20 cellular contexts compared by ENCODE assay signal in the genomic region with DNA sequence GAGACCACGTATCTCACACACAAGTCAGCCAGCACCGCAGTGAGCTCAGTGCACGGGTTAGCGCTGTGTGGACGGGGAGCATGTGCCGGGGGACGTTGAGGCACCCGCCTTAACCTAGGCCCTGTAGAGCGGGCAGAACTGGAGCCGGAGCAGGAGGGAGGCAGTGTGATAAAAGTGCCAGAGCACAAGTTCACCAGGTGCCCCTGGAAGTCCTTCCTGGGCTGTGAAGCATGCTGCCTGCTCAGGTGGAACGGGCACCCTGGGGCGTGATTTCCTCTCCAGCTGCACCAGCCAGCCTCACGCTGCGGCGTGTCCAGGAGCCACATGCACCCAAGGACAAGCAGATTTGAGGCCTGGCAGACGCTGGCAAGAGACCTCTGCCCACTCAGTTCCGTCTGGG. TPM values are rescaled to one million over a fixed set of nuclear protein-coding genes. Genes with fewer than 3 reads are reported as not detected.
DNase-seq lines count a peak whose midpoint lies in the region; ATAC-seq and TF ChIP-seq lines count a peak whose summit lies in the region.
"Had no signal": no experiment of that assay in that cellular context is flagged by ENCODE, and none has a peak within 500 bp of the region (broad histone marks: within the 10 kb centered on the region; RNA-seq: fewer than 3 reads in every experiment).

No MANE protein-coding gene starts in this region.

- CTCF ChIA-PET in HEK293T (lab: Yijun Ruan, JAX), result no interaction called here

- peak; percentile 5 for DNase-seq in DMS53 (lab: John Stamatoyannopoulos, UW)
- no peak for DNase-seq in DMS53 treated with DMSO at 0.1 percent for 48 hours (lab: John Stamatoyannopoulos, UW; ENCODE audit: unreplicated experiment)
- peak; percentile 71 for DNase-seq in NCI-H146 treated with DMSO at 0.1 percent for 48 hours (lab: John Stamatoyannopoulos, UW; ENCODE audit: unreplicated experiment)
- DNase-seq in glomerular visceral epithelial cell (ENCODE audit: extremely low spot score), result peak; percentile 46
- DNase-seq in ureter (ENCODE audit: low spot score), result peak; percentile 58
- no peak for DNase-seq in GM10266 (ENCODE audit: extremely low spot score)
- DNase-seq in HEK293T (ENCODE audit: extremely low spot score), result no peak
- DNase-seq: activated CD4-positive, alpha-beta T cell treated with anti-CD3 and anti-CD28 coated beads for 36 hours; activated CD8-positive, alpha-beta memory T cell treated with anti-CD3 and anti-CD28 coated beads, Interleukin-2, amount 50 U/mL, for 4 hours; gastrocnemius medialis; IMR-90; lower lobe of right lung; NCI-H1048; NCI-H446 treated with DMSO at 0.1 percent for 48 hours; posterior cingulate gyrus; small intestine; T1000; tibial artery had no signal

- no peak for TF ChIP-seq CTCF in GM10266 (IDR thresholded peaks at IDR 0.05; ENCODE audit: control insufficient read depth, insufficient read depth, low read depth, missing control alignments)

- POLR2A ChIA-PET in HEK293T (lab: Yijun Ruan, JAX), result no interaction called here

- no peak for ATAC-seq in GM21529 (IDR thresholded peaks at IDR 0.05; ENCODE audit: unreplicated experiment)
- ATAC-seq: activated CD4-positive, alpha-beta T cell treated with anti-CD3 and anti-CD28 coated beads for 36 hours; gastrocnemius medialis; HCT116; lower lobe of right lung had no signal

TF ChIP-seq in HEK293T, 16 proteins besides CTCF, POLR2A, EP300 and RAD21:
- TF ChIP-seq ARNT (IDR thresholded peaks at IDR 0.05), result no peak
- TF ChIP-seq CTBP1 (IDR thresholded peaks at IDR 0.05; ENCODE audit: borderline replicate concordance), result no peak
- no peak for TF ChIP-seq SP1 (IDR thresholded peaks at IDR 0.05)
- TF ChIP-seq LEF1 (IDR thresholded peaks at IDR 0.05; ENCODE audit: borderline replicate concordance), result no peak
- no peak for TF ChIP-seq TARDBP (IDR thresholded peaks at IDR 0.05)
- TF ChIP-seq SUZ12 (IDR thresholded peaks at IDR 0.05), result no peak
- no peak for TF ChIP-seq L3MBTL2 (conservative IDR thresholded peaks at IDR 0.05)
- no peak for TF ChIP-seq FOXM1 (IDR thresholded peaks at IDR 0.05; ENCODE audit: borderline replicate concordance)
- TF ChIP-seq PKNOX1 (IDR thresholded peaks at IDR 0.05), result no peak
- no peak for TF ChIP-seq ZNF384 (IDR thresholded peaks at IDR 0.05)
- TF ChIP-seq HDGF (IDR thresholded peaks at IDR 0.05; ENCODE audit: borderline replicate concordance), result no peak
- TF ChIP-seq NFRKB (IDR thresholded peaks at IDR 0.05), result no peak
- TF ChIP-seq BHLHE40 (IDR thresholded peaks at IDR 0.05; ENCODE audit: borderline replicate concordance), result no peak
- TF ChIP-seq ELF4 (IDR thresholded peaks at IDR 0.05), result no peak
- TF ChIP-seq FOXA1 (IDR thresholded peaks at IDR 0.05), result no peak

RNA-seq across cellular contexts. Expression of gene ITGB1BP1, which starts 50.3 kb away (rescaled TPM):
- total RNA-seq in ureter, result 79.5 TPM

RNA-seq across cellular contexts. Expression of gene CPSF3, which starts 50.4 kb away (rescaled TPM):
- 33.2 TPM for total RNA-seq in ureter

Comparison
In these comparisons a context has a peak if more than half of its experiments do, and no peak if none do; other contexts are left out.
1. DNase-seq: peak in DMS53 (single experiment), NCI-H146 treated with DMSO at 0.1 percent for 48 hours (single experiment), glomerular visceral epithelial cell (single experiment) and ureter (single experiment); none in DMS53 treated with DMSO at 0.1 percent for 48 hours (single experiment), GM10266 (single experiment) and HEK293T (single experiment).